Comparison of ENCODE assay signal across 15 cellular contexts in genomic region chr9:76463211-76463610, GRCh38. TPM values are rescaled to one million over a fixed set of nuclear protein-coding genes. Genes with fewer than 3 reads are reported as not detected.
A peak's percentile ranks its signal among the peaks of the same experiment; 100 is the strongest.
DNase-seq lines count a peak whose midpoint lies in the region; ATAC-seq, FAIRE-seq and TF ChIP-seq lines count a peak whose summit lies in the region.
"Had no signal": no experiment of that assay in that cellular context is flagged by ENCODE, and none has a peak within 500 bp of the region (broad histone marks: within the 10 kb centered on the region; RNA-seq: fewer than 3 reads in every experiment).

No MANE protein-coding gene starts in this region.

- no peaks in the 10 kb centered on the region for H3K36me3 ChIP-seq in uterus
- H3K36me3 ChIP-seq: transverse colon had no signal

- no peak for TF ChIP-seq CTCF in uterus (IDR thresholded peaks at IDR 0.05)

- H3K4me3 ChIP-seq in uterus: no peak overlapping the region
- H3K4me3 ChIP-seq: coronary artery, lung, transverse colon had no signal

- ATAC-seq in GM19467 (IDR thresholded peaks at IDR 0.05; ENCODE audit: unreplicated experiment) (peak; percentile 55), HG02973 (IDR thresholded peaks at IDR 0.05; ENCODE audit: unreplicated experiment) (peak; percentile 36), GM19452 (IDR thresholded peaks at IDR 0.05; ENCODE audit: unreplicated experiment) (no peak)
- ATAC-seq: activated naive CD4-positive, alpha-beta T cell treated with anti-CD3 and anti-CD28 coated beads, Interleukin-2, amount 50 U/mL, for 72 hours had no signal

- TF ChIP-seq POLR2A in GM12892 (IDR thresholded peaks at IDR 0.05; ENCODE audit: low read depth, low read length) (no peak), uterus (IDR thresholded peaks at IDR 0.05) (no peak)

- intact Hi-C loops in uterus (cut with DNase I; ENCODE audit: low total_unique reads): no loop called here

- no peak for DNase-seq in GM12892 (ENCODE audit: insufficient read length)
- DNase-seq in NAMALWA (ENCODE audit: low spot score): peak; percentile 70
- no peak for DNase-seq in uterus
- no peak for DNase-seq in NCI-H2107 treated with DMSO at 0.1 percent for 48 hours (lab: John Stamatoyannopoulos, UW; ENCODE audit: unreplicated experiment)
- DNase-seq in nucleus accumbens (lab: John Stamatoyannopoulos, UW): no peak
- DNase-seq: activated CD4-positive, alpha-beta T cell treated with anti-CD3 and anti-CD28 coated beads, Interleukin-2, amount 50 U/mL, for 48 hours; SK-N-SH; transverse colon had no signal

- H3K9me3 ChIP-seq in uterus: no peaks in the 10 kb centered on the region
- H3K9me3 ChIP-seq: SK-N-SH, transverse colon had no signal

- no peaks in the 10 kb centered on the region for H3K27me3 ChIP-seq in uterus
- H3K27me3 ChIP-seq: transverse colon had no signal

- FAIRE-seq in GM12892 (lab: Jason Lieb, UNC): peak; percentile 83
- FAIRE-seq: H54 had no signal

- no peaks in the 10 kb centered on the region for H3K4me1 ChIP-seq in uterus

- H3K27ac ChIP-seq in uterus: no peak overlapping the region
- H3K27ac ChIP-seq: coronary artery, transverse colon had no signal

RNA-seq across cellular contexts. Expression of gene GCNT1, which starts 4.2 kb away (rescaled TPM):
- 7.4 TPM for polyA plus RNA-seq in GM12892 (2012; ENCODE audit: missing spikeins)
- 10 to 100 TPM in 2 of 4 donors, 1 to 10 TPM in 2; 1.8 to 30.7 (median 8.9) TPM for total RNA-seq in uterus
